ENCODE assay signal across 9 cellular contexts in the genomic region with DNA sequence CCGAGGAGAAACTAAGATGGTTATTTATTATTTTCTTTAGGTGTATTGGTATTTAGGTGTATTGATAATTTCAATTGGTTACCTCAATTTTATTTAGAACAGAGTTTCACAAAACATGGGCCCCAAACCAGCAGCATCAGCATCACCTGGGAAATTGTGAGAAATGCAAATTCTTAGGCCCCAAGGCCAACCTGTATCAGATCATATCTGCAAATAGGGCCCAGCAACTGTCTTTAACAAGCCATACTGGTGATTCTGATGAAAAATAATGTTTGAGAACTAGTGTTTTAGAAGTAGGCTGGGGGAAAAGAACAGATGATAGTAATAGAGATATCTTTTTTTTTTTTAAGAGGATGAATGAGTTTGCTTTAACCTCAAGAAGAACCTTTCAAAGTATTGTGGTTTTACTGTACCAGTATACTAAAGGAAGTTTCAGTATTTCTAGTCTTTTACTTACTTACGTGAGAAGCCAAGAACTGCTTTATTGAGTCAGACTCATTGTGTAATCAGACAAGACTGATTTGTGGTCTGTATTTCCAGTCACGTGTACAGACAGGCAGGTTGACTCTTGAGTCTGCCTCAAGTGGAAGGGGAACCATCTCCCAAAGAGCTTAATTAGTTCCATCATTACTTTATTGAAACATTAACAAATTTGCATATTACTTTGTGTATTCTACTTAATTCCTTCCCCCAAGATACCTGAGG.
DNase-seq lines count a peak whose midpoint lies in the region; ATAC-seq, FAIRE-seq and TF ChIP-seq lines count a peak whose summit lies in the region.
"Had no signal": no experiment of that assay in that cellular context is flagged by ENCODE, and none has a peak within 500 bp of the region (broad histone marks: within the 10 kb centered on the region; RNA-seq: fewer than 3 reads in every experiment).

No MANE protein-coding gene starts in this region.

- H3K4me1 Mint-ChIP-seq in CD8-positive, alpha-beta T cell (ENCODE audit: low read depth), result peaks cover 18% of the 10 kb centered on the region
- no peaks in the 10 kb centered on the region for H3K4me1 Mint-ChIP-seq in nephron progenitor cell
- H3K4me1 Mint-ChIP-seq: central memory CD8-positive, alpha-beta T cell had no signal

- no peaks in the 10 kb centered on the region for H3K36me3 ChIP-seq in CD8-positive, alpha-beta T cell (ENCODE audit: insufficient read depth, low read length)
- H3K36me3 ChIP-seq in small intestine (ENCODE audit: control insufficient read depth in 2 of 2, insufficient read depth in 2 of 2, low read length in 2 of 2), result no peaks in the 10 kb centered on the region

- no peak for FAIRE-seq in small intestine (lab: Jason Lieb, UNC)

- WGBS in small intestine, 3 donors, result 25 to 41% (median 36%) methylated on average over 3 of the region's 3 CpGs

- H3K36me3 Mint-ChIP-seq in CD8-positive, alpha-beta T cell, result no peaks in the 10 kb centered on the region
- no peaks in the 10 kb centered on the region for H3K36me3 Mint-ChIP-seq in nephron progenitor cell (ENCODE audit: low read depth)

- H3K9me3 Mint-ChIP-seq in CD8-positive, alpha-beta T cell, result no peaks in the 10 kb centered on the region
- H3K9me3 Mint-ChIP-seq in nephron progenitor cell, result peaks cover 3% of the 10 kb centered on the region
- H3K9me3 Mint-ChIP-seq: central memory CD8-positive, alpha-beta T cell had no signal

- H3K4me3 ChIP-seq in CD8-positive, alpha-beta T cell (ENCODE audit: low read depth, low read length), result no peak overlapping the region
- H3K4me3 ChIP-seq in small intestine (ENCODE audit: low read depth in 1 of 2, low read length in 2 of 2), result no peak overlapping the region

- H3K9me3 ChIP-seq in CD8-positive, alpha-beta T cell (ENCODE audit: low read length), result no peaks in the 10 kb centered on the region
- H3K9me3 ChIP-seq in small intestine (ENCODE audit: control insufficient read depth, low read depth), result no peaks in the 10 kb centered on the region

- H3K27ac Mint-ChIP-seq in CD8-positive, alpha-beta T cell, result peak overlapping the region; percentile 58
- no peak overlapping the region for H3K27ac Mint-ChIP-seq in nephron progenitor cell

- H3K4me1 ChIP-seq in CD8-positive, alpha-beta T cell (ENCODE audit: insufficient read depth, low read length), result peaks cover 13% of the 10 kb centered on the region
- H3K4me1 ChIP-seq in small intestine (ENCODE audit: control insufficient read depth in 2 of 2, insufficient read depth in 1 of 2, low read depth in 1 of 2, low read length in 1 of 2), result peaks cover 2 to 5% of the 10 kb centered on the region in 2 donors

- H3K27ac ChIP-seq in CD8-positive, alpha-beta T cell (ENCODE audit: low read depth, low read length), result no peak overlapping the region
- H3K27ac ChIP-seq in small intestine (ENCODE audit: low read depth in 1 of 2, low read length in 1 of 2), result peak overlapping the region in 1 of 2 donors; percentile 41

- intact Hi-C loops in CD8-positive, alpha-beta T cell (cut with DNase I, micrococcal nuclease), result loop anchor here in 1 of 2 experiments (5.0 kb wide), 1 partner anchor 59 kb away; the partner anchor contains the start of gene GAREM1

- no peak for TF ChIP-seq CTCF in CD8-positive, alpha-beta T cell (IDR thresholded peaks at IDR 0.05)
- TF ChIP-seq CTCF in nephron progenitor cell (IDR thresholded peaks at IDR 0.05), result no peak

- POLR2A ChIA-PET in CD8-positive, alpha-beta T cell (lab: Charles Lee), result no interaction called here

- H3K27me3 ChIP-seq in CD8-positive, alpha-beta T cell (ENCODE audit: insufficient read depth, low read length), result no peaks in the 10 kb centered on the region
- no peaks in the 10 kb centered on the region for H3K27me3 ChIP-seq in small intestine (ENCODE audit: control insufficient read depth in 2 of 2, insufficient read depth in 2 of 2, low read length in 2 of 2)

- no peaks in the 10 kb centered on the region for H3K27me3 Mint-ChIP-seq in CD8-positive, alpha-beta T cell (ENCODE audit: low read depth)
- H3K27me3 Mint-ChIP-seq in nephron progenitor cell (ENCODE audit: low read depth, poor library complexity), result peaks cover 4% of the 10 kb centered on the region
- H3K27me3 Mint-ChIP-seq: central memory CD8-positive, alpha-beta T cell had no signal

- DNase-seq in CD8-positive, alpha-beta T cell, result no peak
- DNase-seq in SKM-1 treated with dmso at 0.1 percent for 144 hours (lab: John Stamatoyannopoulos, UW; ENCODE audit: unreplicated experiment) (peak; percentile 90), small intestine (peak; percentile 86), NCI-H1694 treated with DMSO at 0.1 percent for 48 hours (lab: John Stamatoyannopoulos, UW) (no peak), epidermal melanocyte (ENCODE audit: insufficient read length, low spot score) (no peak), nephron progenitor cell (no peak)

- CTCF ChIA-PET in CD8-positive, alpha-beta T cell (lab: Charles Lee), result interaction anchor here (1.1 kb wide), 1 partner anchor 259 kb away, joined by 3 read pairs; no protein-coding TSS in a partner anchor

- no peak overlapping the region for H3K4me3 Mint-ChIP-seq in CD8-positive, alpha-beta T cell
- H3K4me3 Mint-ChIP-seq in nephron progenitor cell, result no peak overlapping the region
- H3K4me3 Mint-ChIP-seq: central memory CD8-positive, alpha-beta T cell had no signal

- peak; percentile 85 for ATAC-seq in CD8-positive, alpha-beta T cell
- ATAC-seq in GM19438 (IDR thresholded peaks at IDR 0.05; ENCODE audit: low read depth, unreplicated experiment), result peak; percentile 80
- peak; percentile 99 for ATAC-seq in HG03432 (IDR thresholded peaks at IDR 0.05; ENCODE audit: unreplicated experiment)

Comparison
In these comparisons a context has a peak if more than half of its experiments do, and no peak if none do; other contexts are left out.
1. DNase-seq: peak in SKM-1 treated with dmso at 0.1 percent for 144 hours (single experiment) and small intestine (single experiment); none in CD8-positive, alpha-beta T cell (0 of 7), NCI-H1694 treated with DMSO at 0.1 percent for 48 hours (single experiment), epidermal melanocyte (single experiment) and nephron progenitor cell (single experiment).
2. Peak in every context shown above with its lines, with median percentiles within 50 percentile points of each other: ATAC-seq.